8 cellular contexts compared by ENCODE assay signal in the genomic region with DNA sequence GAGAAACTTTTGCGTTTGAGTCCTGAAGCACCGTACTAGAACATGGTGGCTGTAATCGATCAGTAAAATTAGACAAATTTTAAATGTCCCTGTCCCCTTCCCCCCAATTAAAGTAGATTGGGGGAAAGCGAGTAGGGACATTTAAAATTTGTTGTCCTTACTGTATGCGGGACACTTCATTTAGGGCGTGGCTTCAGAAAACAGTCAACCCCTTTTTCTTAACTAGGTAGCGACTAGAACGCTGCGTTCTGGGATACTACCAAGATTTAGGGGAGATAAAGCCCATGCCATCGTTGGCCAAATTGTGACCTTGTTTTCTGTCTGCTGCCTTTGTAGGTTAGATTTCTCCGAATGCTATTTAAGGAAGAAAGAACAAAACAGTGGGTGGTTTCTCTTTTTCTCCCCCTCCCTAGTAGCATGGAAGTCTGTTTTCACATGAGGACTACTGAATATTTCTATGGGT. TPM values are rescaled to one million over a fixed set of nuclear protein-coding genes. Genes with fewer than 3 reads are reported as not detected.
DNase-seq lines count a peak whose midpoint lies in the region; ATAC-seq and TF ChIP-seq lines count a peak whose summit lies in the region.

No MANE protein-coding gene starts in this region.

- peak overlapping the region; percentile 83 to 96 for H3K27ac ChIP-seq in SK-N-SH (ENCODE audit: low read depth in 2 of 2, low read length in 1 of 2)
- H3K27ac ChIP-seq in parathyroid adenoma: no peak overlapping the region

- POLR2A ChIA-PET in SK-N-SH (lab: Yijun Ruan, JAX): interaction anchor here (0.8 to 1.2 kb wide), 2 partner anchors 132 to 137 kb away, joined by 3 read pairs; no protein-coding TSS in a partner anchor

- CTCF ChIA-PET in SK-N-SH (lab: Yijun Ruan, JAX): interaction anchor here (1.0 to 1.8 kb wide), 2 partner anchors 237 to 788 kb away, joined by 4 to 7 read pairs; no protein-coding TSS in a partner anchor

- no peak for TF ChIP-seq EP300 in SK-N-SH (IDR thresholded peaks at IDR 0.05; ENCODE audit: borderline replicate concordance in 1 of 2, low read depth in 1 of 2, low read length in 1 of 2)

- peaks cover 17% of the 10 kb centered on the region for H3K4me1 Mint-ChIP-seq in endothelial cell (ENCODE audit: unreplicated experiment)

- peaks cover 22 to 31% of the 10 kb centered on the region in 2 experiments for H3K36me3 ChIP-seq in SK-N-SH (replicated peaks in 1 of 2; ENCODE audit: control insufficient read depth in 1 of 2, insufficient read depth in 2 of 2, low read length in 1 of 2)
- no peaks in the 10 kb centered on the region for H3K36me3 ChIP-seq in parathyroid adenoma (ENCODE audit: control insufficient read depth, insufficient read depth, low read length)

- H3K9me2 ChIP-seq in SK-N-SH: no peaks in the 10 kb centered on the region

- H3F3A ChIP-seq in SK-N-SH (replicated peaks; ENCODE audit: insufficient read depth): peaks cover 29% of the 10 kb centered on the region

- TF ChIP-seq RAD21 in SK-N-SH (IDR thresholded peaks at IDR 0.05; ENCODE audit: low read length): no peak

- peak overlapping the region; percentile 91 for H3K27ac Mint-ChIP-seq in endothelial cell (ENCODE audit: unreplicated experiment)

- no peaks in the 10 kb centered on the region for H3K9me3 Mint-ChIP-seq in endothelial cell (ENCODE audit: unreplicated experiment)

- peaks cover 18 to 19% of the 10 kb centered on the region in 2 experiments; a peak in 3 of 4 replicates for H3K4me1 ChIP-seq in SK-N-SH (ENCODE audit: control insufficient read depth in 1 of 2, insufficient read depth in 2 of 2, low read depth in 1 of 2, low read length in 1 of 2)
- H3K4me1 ChIP-seq in parathyroid adenoma: peaks cover 4% of the 10 kb centered on the region

- H4K20me1 ChIP-seq in SK-N-SH (ENCODE audit: insufficient read depth): peaks cover 27% of the 10 kb centered on the region; the same call in 1 of the 2 replicates

- no peaks in the 10 kb centered on the region for H3K9me3 ChIP-seq in SK-N-SH
- H3K9me3 ChIP-seq in parathyroid adenoma (ENCODE audit: control insufficient read depth, low read length): no peaks in the 10 kb centered on the region

- H3K4me3 Mint-ChIP-seq in endothelial cell (ENCODE audit: unreplicated experiment): peak overlapping the region; percentile 96

- peak; percentile 21 for DNase-seq in SK-N-SH
- DNase-seq in RKO (ENCODE audit: low spot score): peak; percentile 78
- no peak for DNase-seq in endothelial cell (ENCODE audit: low spot score)
- no peak for DNase-seq in 8988T
- DNase-seq in NCI-H2196 (lab: John Stamatoyannopoulos, UW; ENCODE audit: unreplicated experiment): no peak

- peak overlapping the region; percentile 92 to 95 for H3K4me3 ChIP-seq in SK-N-SH (ENCODE audit: low read depth in 2 of 2, low read length in 1 of 2)
- H3K4me3 ChIP-seq in parathyroid adenoma (ENCODE audit: low read depth, low read length): peak overlapping the region; percentile 95

- peak overlapping the region; percentile 88 for H3K9ac ChIP-seq in SK-N-SH
- no peak overlapping the region for H3K9ac ChIP-seq in parathyroid adenoma

- no peak for ATAC-seq in SK-N-SH treated with all-trans-retinoic acid at 6 μM for 48 hours
- no peak for ATAC-seq in HG02884 (IDR thresholded peaks at IDR 0.05; ENCODE audit: unreplicated experiment)

- H3K79me2 ChIP-seq in SK-N-SH (ENCODE audit: insufficient read depth): peaks cover 72% of the 10 kb centered on the region
- H3K79me2 ChIP-seq in parathyroid adenoma: no peaks in the 10 kb centered on the region

- WGBS in SK-N-SH (ENCODE audit: low lambda C conversion rate): under 1% methylated on average over 11 of the region's 11 CpGs

- H3K4me2 ChIP-seq in SK-N-SH: peak overlapping the region; percentile 89
- H3K4me2 ChIP-seq in parathyroid adenoma (ENCODE audit: low read length): peak overlapping the region; percentile 71

- H3K27me3 ChIP-seq in SK-N-SH (ENCODE audit: insufficient read depth): no peaks in the 10 kb centered on the region
- no peaks in the 10 kb centered on the region for H3K27me3 ChIP-seq in parathyroid adenoma (ENCODE audit: control insufficient read depth, insufficient read depth, low read length)

- no peaks in the 10 kb centered on the region for H3K36me3 Mint-ChIP-seq in endothelial cell (ENCODE audit: low read depth, unreplicated experiment)

- peaks cover 11% of the 10 kb centered on the region for H3K27me3 Mint-ChIP-seq in endothelial cell (ENCODE audit: unreplicated experiment)

- peak overlapping the region; percentile 9; the same call in 1 of the 2 replicates for H2AFZ ChIP-seq in SK-N-SH (ENCODE audit: low read depth)
- peak overlapping the region; percentile 46 for H2AFZ ChIP-seq in parathyroid adenoma

- no peak for TF ChIP-seq CTCF in SK-N-SH (IDR thresholded peaks at IDR 0.05)
- TF ChIP-seq CTCF in endothelial cell (IDR thresholded peaks at IDR 0.05; ENCODE audit: unreplicated experiment): no peak
- no peak for TF ChIP-seq CTCF in parathyroid adenoma (IDR thresholded peaks at IDR 0.05)

TF ChIP-seq in SK-N-SH, 30 proteins besides CTCF, POLR2A, EP300 and RAD21:
- TF ChIP-seq POLR2AphosphoS5 (IDR thresholded peaks at IDR 0.05; ENCODE audit: low read depth, low read length) (peak; percentile 32; the same call in 1 of the 2 replicates), MXI1 (IDR thresholded peaks at IDR 0.05; ENCODE audit: low read depth, low read length) (peak; percentile 51; the same call in 1 of the 2 replicates)
- TF ChIP-seq, protein P1, sequence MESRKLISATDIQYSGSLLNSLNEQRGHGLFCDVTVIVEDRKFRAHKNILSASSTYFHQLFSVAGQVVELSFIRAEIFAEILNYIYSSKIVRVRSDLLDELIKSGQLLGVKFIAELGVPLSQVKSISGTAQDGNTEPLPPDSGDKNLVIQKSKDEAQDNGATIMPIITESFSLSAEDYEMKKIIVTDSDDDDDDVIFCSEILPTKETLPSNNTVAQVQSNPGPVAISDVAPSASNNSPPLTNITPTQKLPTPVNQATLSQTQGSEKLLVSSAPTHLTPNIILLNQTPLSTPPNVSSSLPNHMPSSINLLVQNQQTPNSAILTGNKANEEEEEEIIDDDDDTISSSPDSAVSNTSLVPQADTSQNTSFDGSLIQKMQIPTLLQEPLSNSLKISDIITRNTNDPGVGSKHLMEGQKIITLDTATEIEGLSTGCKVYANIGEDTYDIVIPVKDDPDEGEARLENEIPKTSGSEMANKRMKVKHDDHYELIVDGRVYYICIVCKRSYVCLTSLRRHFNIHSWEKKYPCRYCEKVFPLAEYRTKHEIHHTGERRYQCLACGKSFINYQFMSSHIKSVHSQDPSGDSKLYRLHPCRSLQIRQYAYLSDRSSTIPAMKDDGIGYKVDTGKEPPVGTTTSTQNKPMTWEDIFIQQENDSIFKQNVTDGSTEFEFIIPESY (IDR thresholded peaks at IDR 0.05; ENCODE audit: borderline replicate concordance, low read depth): no peak
- TF ChIP-seq, protein P2, sequence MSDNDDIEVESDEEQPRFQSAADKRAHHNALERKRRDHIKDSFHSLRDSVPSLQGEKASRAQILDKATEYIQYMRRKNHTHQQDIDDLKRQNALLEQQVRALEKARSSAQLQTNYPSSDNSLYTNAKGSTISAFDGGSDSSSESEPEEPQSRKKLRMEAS (IDR thresholded peaks at IDR 0.05; ENCODE audit: low read depth): no peak

TF ChIP-seq in SK-N-SH treated with all-trans-retinoic acid at 6 μM for 48 hours, 23 proteins besides CTCF, POLR2A, EP300 and RAD21:
- TF ChIP-seq PPARA (CRISPR knock-in tag; IDR thresholded peaks at IDR 0.05; ENCODE audit: borderline replicate concordance) (no peak), ESRRG (CRISPR knock-in tag; IDR thresholded peaks at IDR 0.05) (no peak), GLIS3 (CRISPR knock-in tag; IDR thresholded peaks at IDR 0.05) (no peak), TOX (CRISPR knock-in tag; IDR thresholded peaks at IDR 0.05; ENCODE audit: borderline replicate concordance) (no peak), OSR1 (CRISPR knock-in tag; IDR thresholded peaks at IDR 0.05) (no peak), TCF4 (CRISPR knock-in tag; IDR thresholded peaks at IDR 0.05; ENCODE audit: borderline replicate concordance) (no peak), ZFP3 (CRISPR knock-in tag; IDR thresholded peaks at IDR 0.05) (no peak)
- TF ChIP-seq, protein P3, sequence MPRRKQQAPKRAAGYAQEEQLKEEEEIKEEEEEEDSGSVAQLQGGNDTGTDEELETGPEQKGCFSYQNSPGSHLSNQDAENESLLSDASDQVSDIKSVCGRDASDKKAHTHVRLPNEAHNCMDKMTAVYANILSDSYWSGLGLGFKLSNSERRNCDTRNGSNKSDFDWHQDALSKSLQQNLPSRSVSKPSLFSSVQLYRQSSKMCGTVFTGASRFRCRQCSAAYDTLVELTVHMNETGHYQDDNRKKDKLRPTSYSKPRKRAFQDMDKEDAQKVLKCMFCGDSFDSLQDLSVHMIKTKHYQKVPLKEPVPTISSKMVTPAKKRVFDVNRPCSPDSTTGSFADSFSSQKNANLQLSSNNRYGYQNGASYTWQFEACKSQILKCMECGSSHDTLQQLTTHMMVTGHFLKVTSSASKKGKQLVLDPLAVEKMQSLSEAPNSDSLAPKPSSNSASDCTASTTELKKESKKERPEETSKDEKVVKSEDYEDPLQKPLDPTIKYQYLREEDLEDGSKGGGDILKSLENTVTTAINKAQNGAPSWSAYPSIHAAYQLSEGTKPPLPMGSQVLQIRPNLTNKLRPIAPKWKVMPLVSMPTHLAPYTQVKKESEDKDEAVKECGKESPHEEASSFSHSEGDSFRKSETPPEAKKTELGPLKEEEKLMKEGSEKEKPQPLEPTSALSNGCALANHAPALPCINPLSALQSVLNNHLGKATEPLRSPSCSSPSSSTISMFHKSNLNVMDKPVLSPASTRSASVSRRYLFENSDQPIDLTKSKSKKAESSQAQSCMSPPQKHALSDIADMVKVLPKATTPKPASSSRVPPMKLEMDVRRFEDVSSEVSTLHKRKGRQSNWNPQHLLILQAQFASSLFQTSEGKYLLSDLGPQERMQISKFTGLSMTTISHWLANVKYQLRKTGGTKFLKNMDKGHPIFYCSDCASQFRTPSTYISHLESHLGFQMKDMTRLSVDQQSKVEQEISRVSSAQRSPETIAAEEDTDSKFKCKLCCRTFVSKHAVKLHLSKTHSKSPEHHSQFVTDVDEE (CRISPR knock-in tag; IDR thresholded peaks at IDR 0.05): no peak

RNA-seq across cellular contexts. Expression of a gene that starts 1.2 kb away (rescaled TPM):
- 277 and 362 TPM in 2 replicates for polyA plus RNA-seq in SK-N-SH (2012; rRNA removed)
- 390 and 408 TPM in 2 replicates for polyA plus RNA-seq in SK-N-SH (2012; cell fraction: cytosol; rRNA removed)
- polyA plus RNA-seq in SK-N-SH (2012; cell fraction: nucleus; rRNA removed): 109 and 119 TPM in 2 replicates
- 49.2 TPM for total RNA-seq in endothelial cell (ENCODE audit: unreplicated experiment)

RNA-seq across cellular contexts. Expression of a gene that starts 6.1 kb away (rescaled TPM):
- polyA plus RNA-seq in SK-N-SH (2012; rRNA removed): 21.2 and 28.4 TPM in 2 replicates
- 20.7 and 21.4 TPM in 2 replicates for polyA plus RNA-seq in SK-N-SH (2012; cell fraction: cytosol; rRNA removed)
- polyA plus RNA-seq in SK-N-SH (2012; cell fraction: nucleus; rRNA removed): 54.8 and 77.7 TPM in 2 replicates
- total RNA-seq in endothelial cell (ENCODE audit: unreplicated experiment): 41.3 TPM

Comparison
In these comparisons a context has a peak if more than half of its experiments do, and no peak if none do; other contexts are left out.
1. DNase-seq: peak in SK-N-SH (single experiment) and RKO (single experiment); none in endothelial cell (single experiment), 8988T (single experiment) and NCI-H2196 (single experiment).